ENCODE assay signal across 26 cellular contexts in the genomic region with DNA sequence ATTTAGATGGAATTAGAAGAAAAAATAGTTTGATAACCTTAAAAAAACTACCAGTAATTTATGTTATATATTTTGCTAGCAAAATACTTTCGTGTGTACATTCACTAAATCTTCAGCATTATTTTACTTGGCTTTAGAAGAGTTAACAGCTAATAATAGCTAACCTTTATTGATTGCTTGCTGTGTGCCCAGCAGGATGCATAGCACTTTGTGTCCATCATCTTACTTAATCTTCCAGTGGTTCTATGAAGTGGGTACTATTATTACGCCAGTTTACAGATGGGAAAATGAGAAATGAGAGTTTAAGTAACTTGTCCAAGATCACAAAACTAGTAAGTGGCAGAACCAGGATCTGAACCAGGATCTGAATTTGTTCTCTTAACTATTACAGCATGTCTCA. TPM values are rescaled to one million over a fixed set of nuclear protein-coding genes. Genes with fewer than 3 reads are reported as not detected.
DNase-seq lines count a peak whose midpoint lies in the region; ATAC-seq, FAIRE-seq and TF ChIP-seq lines count a peak whose summit lies in the region.
"Had no signal": no experiment of that assay in that cellular context is flagged by ENCODE, and none has a peak within 500 bp of the region (broad histone marks: within the 10 kb centered on the region; RNA-seq: fewer than 3 reads in every experiment).

No MANE protein-coding gene starts in this region.

- H2AFZ ChIP-seq in HepG2 (ENCODE audit: low read length): no peak overlapping the region

- no peaks in the 10 kb centered on the region for H3K27me3 ChIP-seq in HepG2 (ENCODE audit: control insufficient read depth in 1 of 2, insufficient read depth in 2 of 2, low read length in 2 of 2)
- no peaks in the 10 kb centered on the region for H3K27me3 ChIP-seq in right lobe of liver
- H3K27me3 ChIP-seq: BLaER1 treated with 17β-estradiol and CSF1 and Interleukin-3, amounts not matched to agents 10 nM and 100 nM; MG63 had no signal

- in situ Hi-C loops in HepG2 (cut with HindIII; ENCODE audit: extremely low pct_ligation_motif_present, low pct_unique_long_range_greater_than_20kb): no loop called here

- WGBS in HepG2 (ENCODE audit: low lambda C conversion rate): 93% methylated on average over 2 of the region's 2 CpGs
- WGBS in right lobe of liver (ENCODE audit: insufficient coverage, low coverage, low lambda C conversion rate, missing lambda C conversion rate): 81% methylated on average over 2 of the region's 2 CpGs

- TF ChIP-seq EP300 in HepG2 (IDR thresholded peaks at IDR 0.05; ENCODE audit: low read depth in 2 of 2, low read length in 2 of 2): no peak
- no peak for TF ChIP-seq EP300 in HepG2 (CRISPR knock-in tag; IDR thresholded peaks at IDR 0.05; ENCODE audit: borderline replicate concordance)

- H3K27ac ChIP-seq in HepG2 (ENCODE audit: extremely low read length, insufficient read depth, low read length) (no peak overlapping the region), right lobe of liver (no peak overlapping the region), SK-N-MC (peak overlapping the region; percentile 35; the same call in 1 of the 2 replicates)
- H3K27ac ChIP-seq: A549; BLaER1 treated with 17β-estradiol and CSF1 and Interleukin-3, amounts not matched to agents 10 nM and 100 nM had no signal

- no peaks in the 10 kb centered on the region for H3K9me3 ChIP-seq in HepG2 (ENCODE audit: low read length)
- no peaks in the 10 kb centered on the region for H3K9me3 ChIP-seq in right lobe of liver
- no peaks in the 10 kb centered on the region for H3K9me3 ChIP-seq in SK-N-MC (ENCODE audit: low read depth, low read length)
- H3K9me3 ChIP-seq: A549, MG63 had no signal

- CTCF ChIA-PET in HepG2 (lab: Yijun Ruan, JAX; ENCODE audit: low intra/inter-chr PET ratio, low total read pairs): no interaction called here

- no peak for TF ChIP-seq POLR2A in HepG2 (IDR thresholded peaks at IDR 0.05; ENCODE audit: insufficient read depth in 1 of 2, low read depth in 2 of 2, low read length in 2 of 2)
- TF ChIP-seq POLR2A in right lobe of liver (IDR thresholded peaks at IDR 0.05): no peak

- TF ChIP-seq CTCF in HepG2 (CRISPR knock-in tag; IDR thresholded peaks at IDR 0.05): no peak
- TF ChIP-seq CTCF in right lobe of liver (IDR thresholded peaks at IDR 0.05): no peak

- H3K4me2 ChIP-seq in HepG2 (ENCODE audit: low read depth, low read length): no peak overlapping the region
- H3K4me2 ChIP-seq: A549; BLaER1 treated with 17β-estradiol and CSF1 and Interleukin-3, amounts not matched to agents 10 nM and 100 nM had no signal

- no peaks in the 10 kb centered on the region for H3K9me3 Mint-ChIP-seq in activated naive CD8-positive, alpha-beta T cell treated with anti-CD3 and anti-CD28 coated beads, Interleukin-2, amount 50 U/mL, for 24 hours
- H3K9me3 Mint-ChIP-seq: HFFc6 had no signal

- H3K4me1 ChIP-seq in HepG2 (ENCODE audit: insufficient read depth, low read length) (no peaks in the 10 kb centered on the region), right lobe of liver (no peaks in the 10 kb centered on the region)
- H3K4me1 ChIP-seq: A549 had no signal

- ATAC-seq in HepG2 (no peak), right lobe of liver (no peak), GM19455 (IDR thresholded peaks at IDR 0.05; ENCODE audit: unreplicated experiment) (no peak)
- ATAC-seq in activated naive CD8-positive, alpha-beta T cell treated with anti-CD3 and anti-CD28 coated beads, Interleukin-2, amount 50 U/mL, for 24 hours: no peak
- ATAC-seq: A549, K562, SK-N-SH treated with all-trans-retinoic acid at 6 μM for 48 hours, T-helper 17 cell had no signal

- peaks cover 3% of the 10 kb centered on the region for H3K4me1 Mint-ChIP-seq in activated naive CD8-positive, alpha-beta T cell treated with anti-CD3 and anti-CD28 coated beads, Interleukin-2, amount 50 U/mL, for 24 hours

- H3K79me2 ChIP-seq in HepG2 (ENCODE audit: insufficient read depth, low read length): no peaks in the 10 kb centered on the region

- DNase-seq in HepG2 (ENCODE audit: low spot score) (no peak), right lobe of liver (no peak), NCI-H146 treated with DMSO at 0.1 percent for 48 hours (lab: John Stamatoyannopoulos, UW; ENCODE audit: unreplicated experiment) (peak; percentile 17), SK-N-MC (ENCODE audit: low read depth, low spot score) (no peak)
- DNase-seq in activated naive CD8-positive, alpha-beta T cell treated with anti-CD3 and anti-CD28 coated beads, Interleukin-2, amount 50 U/mL, for 24 hours: no peak
- DNase-seq in effector CD4-positive, alpha-beta T cell: no peak
- DNase-seq: AML-193; CD4-positive, alpha-beta T cell; GDM1; HFFc6; MG63; NCI-H1105 treated with DMSO at 0.1 percent for 48 hours; NCI-H187; NCI-H526 treated with DMSO at 0.1 percent for 48 hours; OCI-M1; T-helper 17 cell had no signal

- H3K36me3 ChIP-seq in HepG2 (replicated peaks in 1 of 2; ENCODE audit: control insufficient read depth in 1 of 2, insufficient read depth in 2 of 2, low read length in 2 of 2) (no peaks in the 10 kb centered on the region; a peak in 2 of 5 replicates), right lobe of liver (no peaks in the 10 kb centered on the region), SK-N-MC (ENCODE audit: insufficient read depth, low read length) (peaks cover 30% of the 10 kb centered on the region)

- H3K4me3 ChIP-seq in HepG2 (replicated peaks in 1 of 3; ENCODE audit: insufficient read depth in 1 of 3, low read depth in 2 of 3, low read length in 3 of 3) (no peak overlapping the region), right lobe of liver (no peak overlapping the region), SK-N-MC (no peak overlapping the region)
- H3K4me3 ChIP-seq: A549; BLaER1 treated with 17β-estradiol and CSF1 and Interleukin-3, amounts not matched to agents 10 nM and 100 nM; K562; MG63 had no signal

- no peaks in the 10 kb centered on the region for H3K36me3 Mint-ChIP-seq in activated naive CD8-positive, alpha-beta T cell treated with anti-CD3 and anti-CD28 coated beads, Interleukin-2, amount 50 U/mL, for 24 hours (ENCODE audit: low read depth)

- H3K27me3 Mint-ChIP-seq in activated naive CD8-positive, alpha-beta T cell treated with anti-CD3 and anti-CD28 coated beads, Interleukin-2, amount 50 U/mL, for 24 hours: no peaks in the 10 kb centered on the region
- H3K27me3 Mint-ChIP-seq: CD4-positive, alpha-beta T cell; T-helper 17 cell had no signal

- 0 out of 2 replicates have a peak, but pooled peaks cover 3% of the 10 kb centered on the region for H4K20me1 ChIP-seq in HepG2 (ENCODE audit: insufficient read depth, low read length)

- BruUV-seq in HepG2 (replicated peaks; lab: Mats Ljungman, UMichigan): no TSS peak

- no peak for TF ChIP-seq RAD21 in HepG2 (CRISPR knock-in tag; IDR thresholded peaks at IDR 0.05)

- POLR2A ChIA-PET in HepG2 (lab: Yijun Ruan, JAX): no interaction called here

- no peak overlapping the region for H3K4me3 Mint-ChIP-seq in activated naive CD8-positive, alpha-beta T cell treated with anti-CD3 and anti-CD28 coated beads, Interleukin-2, amount 50 U/mL, for 24 hours
- H3K4me3 Mint-ChIP-seq: CD4-positive, alpha-beta T cell; HFFc6; T-helper 17 cell had no signal

- H3K27ac Mint-ChIP-seq in activated naive CD8-positive, alpha-beta T cell treated with anti-CD3 and anti-CD28 coated beads, Interleukin-2, amount 50 U/mL, for 24 hours: no peak overlapping the region
- H3K27ac Mint-ChIP-seq: CD4-positive, alpha-beta T cell; HFFc6 had no signal

- intact Hi-C loops in HepG2 (cut with micrococcal nuclease; ENCODE audit: unreplicated experiment): no loop called here
- intact Hi-C loops in right lobe of liver (cut with DNase I): no loop called here

- FAIRE-seq in HepG2 (lab: Jason Lieb, UNC): no peak
- FAIRE-seq: A549, GM12891, K562 had no signal

- H3K9ac ChIP-seq in HepG2 (ENCODE audit: insufficient read depth, low read depth, low read length): no peak overlapping the region
- no peak overlapping the region for H3K9ac ChIP-seq in SK-N-MC (ENCODE audit: insufficient read length)
- H3K9ac ChIP-seq: BLaER1 treated with 17β-estradiol and CSF1 and Interleukin-3, amounts not matched to agents 10 nM and 100 nM had no signal

TF ChIP-seq in HepG2, 621 proteins besides CTCF, POLR2A, EP300 and RAD21:
- TF ChIP-seq AGO1 (IDR thresholded peaks at IDR 0.05; ENCODE audit: low read depth, low read length, poor library complexity, severe bottlenecking) (no peak), ZNF652 (CRISPR knock-in tag; IDR thresholded peaks at IDR 0.05; ENCODE audit: borderline replicate concordance, low read depth) (peak; percentile 34; the same call in 1 of the 2 replicates)

RNA-seq across cellular contexts. Expression of a gene that starts 41.7 kb away (rescaled TPM):
- total RNA-seq in HepG2 (2016; rRNA removed; fragmentation: Illumina TruSeq; extraction: Trizol) (not detected in 2 replicates), right lobe of liver (not detected)
- total RNA-seq in HepG2 (2016; cell fraction: cytosol; rRNA removed; fragmentation: Illumina TruSeq; extraction: Trizol; ENCODE audit: low read depth): not detected in 2 replicates
- total RNA-seq in HepG2 (2016; cell fraction: insoluble cytoplasmic fraction; rRNA removed; fragmentation: Illumina TruSeq; extraction: Trizol): not detected in 2 replicates
- not detected in 2 replicates for total RNA-seq in HepG2 (2016; cell fraction: membrane; rRNA removed; fragmentation: Illumina TruSeq; extraction: Trizol)
- total RNA-seq in HepG2 (2016; cell fraction: nucleus; rRNA removed; fragmentation: Illumina TruSeq; extraction: Trizol): not detected in 2 replicates
- polyA plus RNA-seq in HepG2 (2011; rRNA removed): not detected in 2 replicates
- not detected in 2 replicates for polyA plus RNA-seq in HepG2 (2011; cell fraction: cytosol; rRNA removed)
- polyA plus RNA-seq in HepG2 (2011; cell fraction: nucleus; rRNA removed): 0.14 TPM in 1 of 2 replicates, not detected in the other
- not detected in 2 replicates for polyA plus RNA-seq in HepG2 (2012)
- polyA plus RNA-seq in HepG2 (2016; cell fraction: cytosol; fragmentation: Illumina TruSeq; extraction: Trizol; ENCODE audit: low read depth): not detected in 2 replicates
- polyA plus RNA-seq in HepG2 (2016; cell fraction: insoluble cytoplasmic fraction; fragmentation: Illumina TruSeq; extraction: Trizol; ENCODE audit: low read depth): not detected in 2 replicates
- not detected in 2 replicates for polyA plus RNA-seq in HepG2 (2016; cell fraction: membrane; fragmentation: Illumina TruSeq; extraction: Trizol; ENCODE audit: low read depth)
- polyA plus RNA-seq in HepG2 (2016; cell fraction: nucleus; fragmentation: Illumina TruSeq; extraction: Trizol; ENCODE audit: insufficient read depth, low read depth): not detected in 2 replicates
- not detected in 2 replicates for polyA minus RNA-seq in HepG2 (2011; rRNA and poly(A)+ RNA removed; ENCODE audit: low replicate concordance)
- not detected in 2 replicates for polyA minus RNA-seq in HepG2 (2011; cell fraction: cytosol; rRNA and poly(A)+ RNA removed)
- not detected in 2 replicates for polyA minus RNA-seq in HepG2 (2011; cell fraction: nucleus; rRNA and poly(A)+ RNA removed)
- total RNA-seq: H4, HFFc6, HT1080, K562, LHCN-M2, NCI-H460 had no signal
- polyA plus RNA-seq: A549, K562 had no signal
